ENCODE assay signal across 9 cellular contexts in the genomic region with DNA sequence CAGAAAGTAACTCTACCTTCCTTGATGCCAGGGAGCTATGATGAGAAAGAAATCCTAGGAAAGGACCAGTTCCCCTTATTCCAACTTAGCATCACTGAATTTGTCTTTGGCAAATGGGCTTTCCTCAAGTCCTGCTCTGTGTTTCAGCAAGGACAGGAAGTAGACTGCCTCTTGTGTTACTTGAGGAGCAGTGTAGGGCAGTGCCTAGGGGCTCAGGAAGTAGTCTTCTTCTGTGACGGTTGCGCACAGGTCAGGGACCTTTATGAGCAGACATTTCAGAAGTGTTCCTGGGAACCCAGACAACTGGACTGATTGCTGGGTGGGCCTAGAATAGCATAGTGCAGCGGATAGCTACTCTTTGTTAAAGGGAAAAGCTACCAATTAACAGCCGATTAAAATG.
DNase-seq lines count a peak whose midpoint lies in the region; ATAC-seq and TF ChIP-seq lines count a peak whose summit lies in the region.
"Had no signal": no experiment of that assay in that cellular context is flagged by ENCODE, and none has a peak within 500 bp of the region (broad histone marks: within the 10 kb centered on the region; RNA-seq: fewer than 3 reads in every experiment).

No MANE protein-coding gene starts in this region.

- H3K4me3 ChIP-seq in fibroblast of mammary gland (ENCODE audit: control insufficient read depth, low read depth, low read length) = peak overlapping the region; percentile 92
- peak overlapping the region; percentile 86 for H3K4me3 ChIP-seq in skeletal muscle cell (ENCODE audit: low read depth, low read length)

- no peak for ATAC-seq in GM21423 (IDR thresholded peaks at IDR 0.05; ENCODE audit: unreplicated experiment)

- DNase-seq in GM04504 (ENCODE audit: low read depth) (peak; percentile 28), RKO (ENCODE audit: low spot score) (peak; percentile 27), fibroblast of mammary gland (ENCODE audit: low read depth) (peak; percentile 74), skeletal muscle cell (ENCODE audit: low read depth) (no peak), SW 1271 (lab: John Stamatoyannopoulos, UW) (no peak), NCI-H82 treated with DMSO at 0.1 percent for 48 hours (lab: John Stamatoyannopoulos, UW; ENCODE audit: unreplicated experiment) (no peak)
- no peak for DNase-seq in activated T-cell treated with anti-CD3 and anti-CD28 coated beads, Interleukin-2, amount 50 U/mL, for 1 hour
- DNase-seq: NCI-H2107 had no signal

- peak; percentile 36 for TF ChIP-seq CTCF in fibroblast of mammary gland (conservative IDR thresholded peaks at IDR 0.05; ENCODE audit: control insufficient read depth, insufficient read depth, low read depth, low read length)

Comparison
In these comparisons a context has a peak if more than half of its experiments do, and no peak if none do; other contexts are left out.
1. DNase-seq: peak in GM04504 (single experiment), RKO (single experiment) and fibroblast of mammary gland (single experiment); none in skeletal muscle cell (single experiment), SW 1271 (0 of 2), NCI-H82 treated with DMSO at 0.1 percent for 48 hours (single experiment) and activated T-cell treated with anti-CD3 and anti-CD28 coated beads, Interleukin-2, amount 50 U/mL, for 1 hour (single experiment).